ENCODE assay signal across 8 cellular contexts in genomic region chr19:35899547-35900214, GRCh38. TPM values are rescaled to one million over a fixed set of nuclear protein-coding genes. Genes with fewer than 3 reads are reported as not detected.
DNase-seq lines count a peak whose midpoint lies in the region; ATAC-seq and TF ChIP-seq lines count a peak whose summit lies in the region.

No MANE protein-coding gene starts in this region.

- H3K9me3 Mint-ChIP-seq in nephron = no peaks in the 10 kb centered on the region

- H3K36me3 Mint-ChIP-seq in nephron (ENCODE audit: low read depth) = peaks cover 5% of the 10 kb centered on the region

- H2AFZ ChIP-seq in Karpas-422 (ENCODE audit: low read length) = peak overlapping the region; percentile 54; the same call in 1 of the 2 replicates

- no peak for TF ChIP-seq CTCF in RWPE2 (IDR thresholded peaks at IDR 0.05; ENCODE audit: poor library complexity, severe bottlenecking)
- TF ChIP-seq CTCF in nephron (IDR thresholded peaks at IDR 0.05; ENCODE audit: unreplicated experiment in 3 of 3) = no peak

- ATAC-seq in GM21515 (IDR thresholded peaks at IDR 0.05; ENCODE audit: unreplicated experiment) (peak; percentile 37), RWPE2 (ENCODE audit: low read depth) (peak; percentile 72)
- ATAC-seq in stimulated activated naive CD8-positive, alpha-beta T cell treated with anti-CD3 and anti-CD28 coated beads, Interleukin-15, Interleukin-2, amounts not matched to agents 100 U/mL and 50 U/mL, for 24 hours = peak; percentile 53

- H3K27me3 ChIP-seq in Karpas-422 (ENCODE audit: low read length) (no peaks in the 10 kb centered on the region), RWPE2 (ENCODE audit: insufficient read depth, poor library complexity, severe bottlenecking) (no peaks in the 10 kb centered on the region)

- H3K27ac ChIP-seq in Karpas-422 (ENCODE audit: low read length) (peak overlapping the region; percentile 77), RWPE2 (ENCODE audit: poor library complexity, severe bottlenecking) (peak overlapping the region; percentile 69)

- peaks cover 19% of the 10 kb centered on the region for H3K27me3 Mint-ChIP-seq in nephron (ENCODE audit: low read depth)

- 0 out of 2 replicates have a peak, but pooled peaks cover 4% of the 10 kb centered on the region for H3K36me3 ChIP-seq in Karpas-422 (ENCODE audit: insufficient read depth, low read length)
- H3K36me3 ChIP-seq in RWPE2 (ENCODE audit: low read depth) = peaks cover 36% of the 10 kb centered on the region

- peak overlapping the region; percentile 100 for H3K4me2 ChIP-seq in Karpas-422 (ENCODE audit: low read depth, low read length, poor library complexity, severe bottlenecking)

- H3K4me3 Mint-ChIP-seq in nephron = peak overlapping the region; percentile 93 to 97 (median 97)

- peak overlapping the region; percentile 94 for H3K4me3 ChIP-seq in Karpas-422 (ENCODE audit: low read length)
- H3K4me3 ChIP-seq in RWPE2 (ENCODE audit: severe bottlenecking) = peak overlapping the region; percentile 73

- H3K4me1 ChIP-seq in Karpas-422 (ENCODE audit: low read length) (peaks cover 48% of the 10 kb centered on the region), RWPE2 (ENCODE audit: insufficient read depth, poor library complexity, severe bottlenecking) (peaks cover 6% of the 10 kb centered on the region)

- H3K9ac ChIP-seq in Karpas-422 (ENCODE audit: low read length) = peak overlapping the region; percentile 99

- H3K4me1 Mint-ChIP-seq in nephron = peaks cover 14% of the 10 kb centered on the region

- peaks cover 21% of the 10 kb centered on the region for H3K79me2 ChIP-seq in Karpas-422 (ENCODE audit: low read length)

- no peaks in the 10 kb centered on the region for H3K9me2 ChIP-seq in Karpas-422 (replicated peaks; ENCODE audit: insufficient read depth, low read length)

- H3K27ac Mint-ChIP-seq in nephron = peak overlapping the region in 2 of 3 experiments; percentile 81 to 89

- H4K20me1 ChIP-seq in Karpas-422 (ENCODE audit: insufficient read depth, low read depth, low read length) = no peaks in the 10 kb centered on the region

- H3K9me3 ChIP-seq in Karpas-422 (ENCODE audit: low read length) (no peaks in the 10 kb centered on the region), RWPE2 (ENCODE audit: severe bottlenecking) (no peaks in the 10 kb centered on the region)

- DNase-seq in COR-L47 (lab: John Stamatoyannopoulos, UW) (peak; percentile 80), Karpas-422 (peak; percentile 95), RWPE2 (ENCODE audit: low spot score) (peak; percentile 79), activated gamma-delta T cell (lab: John Stamatoyannopoulos, UW) (peak; percentile 85), fibroblast of the conjunctiva (ENCODE audit: low read depth) (peak; percentile 52)
- peak; percentile 92 for DNase-seq in stimulated activated naive CD8-positive, alpha-beta T cell treated with anti-CD3 and anti-CD28 coated beads, Interleukin-15, Interleukin-2, amounts not matched to agents 100 U/mL and 50 U/mL, for 24 hours

RNA-seq across cellular contexts. Expression of gene NFKBID, which starts 0.7 kb away (rescaled TPM):
- total RNA-seq in Karpas-422 (2014; rRNA removed; shearing (Covaris generic); ENCODE audit: low replicate concordance) = 7.2 and 17.1 TPM in 2 replicates

RNA-seq across cellular contexts. Expression of gene HCST, which starts 2.6 kb away (rescaled TPM):
- total RNA-seq in Karpas-422 (2014; rRNA removed; shearing (Covaris generic); ENCODE audit: low replicate concordance) = 12.2 and 18.8 TPM in 2 replicates

RNA-seq across cellular contexts. Expression of gene TYROBP, which starts 8.4 kb away (rescaled TPM):
- not detected in 2 replicates for total RNA-seq in Karpas-422 (2014; rRNA removed; shearing (Covaris generic); ENCODE audit: low replicate concordance)

RNA-seq across cellular contexts. Expression of gene APLP1, which starts 31.3 kb away (rescaled TPM):
- total RNA-seq in Karpas-422 (2014; rRNA removed; shearing (Covaris generic); ENCODE audit: low replicate concordance) = 9.9 and 23.8 TPM in 2 replicates

RNA-seq across cellular contexts. Expression of gene LRFN3, which starts 36.5 kb away (rescaled TPM):
- 3.7 and 3.8 TPM in 2 replicates for total RNA-seq in Karpas-422 (2014; rRNA removed; shearing (Covaris generic); ENCODE audit: low replicate concordance)

Comparison
In these comparisons a context has a peak if more than half of its experiments do, and no peak if none do; other contexts are left out.
1. Peak in every context shown above with its lines: DNase-seq, ATAC-seq, H3K4me3 ChIP-seq and H3K27ac ChIP-seq.